Comparison of ENCODE assay signal across 17 cellular contexts in the genomic region with DNA sequence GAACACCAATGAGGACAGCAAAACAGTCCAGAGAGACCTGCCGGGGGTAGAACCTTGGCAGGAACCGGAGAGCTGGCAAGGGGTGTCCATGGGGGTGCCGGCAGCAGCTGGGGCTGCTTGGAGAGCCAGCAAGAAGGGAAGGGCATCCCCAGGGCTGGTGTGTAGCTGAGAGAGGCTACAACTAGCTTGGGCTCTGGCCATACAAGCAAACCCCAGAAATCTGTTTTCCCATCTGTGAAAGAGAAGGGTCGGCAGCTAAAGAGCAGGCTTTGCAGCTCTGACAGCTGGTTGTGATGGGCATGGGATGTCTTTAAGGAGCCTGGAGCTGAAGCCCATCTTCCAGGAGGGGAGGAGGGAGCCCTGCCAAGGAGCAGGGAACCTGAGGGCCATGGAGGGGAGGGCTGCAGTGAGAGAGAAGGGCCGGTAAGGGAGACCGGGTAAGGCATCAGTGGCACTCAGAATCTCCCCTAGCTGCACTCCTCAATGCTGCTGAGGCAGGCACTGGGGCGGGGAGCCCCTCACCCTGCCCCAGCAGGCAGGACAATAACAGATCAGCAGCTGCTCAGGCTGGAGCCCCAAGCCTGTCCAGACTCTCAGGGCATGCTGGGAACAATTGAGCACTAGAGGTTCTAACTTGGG. TPM values are rescaled to one million over a fixed set of nuclear protein-coding genes. Genes with fewer than 3 reads are reported as not detected.
A peak's percentile ranks its signal among the peaks of the same experiment; 100 is the strongest.
DNase-seq lines count a peak whose midpoint lies in the region; ATAC-seq and TF ChIP-seq lines count a peak whose summit lies in the region.
"Had no signal": no experiment of that assay in that cellular context is flagged by ENCODE, and none has a peak within 500 bp of the region (broad histone marks: within the 10 kb centered on the region; RNA-seq: fewer than 3 reads in every experiment).

No MANE protein-coding gene starts in this region.

- H3K36me3 ChIP-seq in SK-N-SH (replicated peaks in 1 of 2; ENCODE audit: control insufficient read depth in 1 of 2, insufficient read depth in 2 of 2, low read length in 1 of 2) (no peaks in the 10 kb centered on the region), spleen (no peaks in the 10 kb centered on the region)
- H3K36me3 ChIP-seq: Peyer's patch had no signal

- H3K27ac ChIP-seq in SK-N-SH (ENCODE audit: low read depth in 2 of 2, low read length in 1 of 2) (0 out of 4 replicates have a peak overlapping the region, but pooled peaks of 1 of the 2 experiments have one; percentile 83), spleen (peak overlapping the region in 1 of 8 donors; percentile 9)
- H3K27ac ChIP-seq: Peyer's patch had no signal

- peaks cover 73% of the 10 kb centered on the region for H3K4me1 Mint-ChIP-seq in brain
- peaks cover 47% of the 10 kb centered on the region for H3K4me1 Mint-ChIP-seq in nephron

- no peaks in the 10 kb centered on the region for H3K27me3 Mint-ChIP-seq in brain
- peaks cover 42% of the 10 kb centered on the region for H3K27me3 Mint-ChIP-seq in nephron (ENCODE audit: low read depth)

- H3K4me3 Mint-ChIP-seq in brain (peak overlapping the region; percentile 38 to 75 (median 71)), nephron (peak overlapping the region; percentile 12 to 73 (median 24))

- H3K9me3 ChIP-seq in SK-N-SH: no peaks in the 10 kb centered on the region
- no peaks in the 10 kb centered on the region for H3K9me3 ChIP-seq in spleen
- H3K9me3 ChIP-seq: A549, Caco-2, Peyer's patch had no signal

- H3K4me1 ChIP-seq in SK-N-SH (ENCODE audit: control insufficient read depth in 1 of 2, insufficient read depth in 2 of 2, low read depth in 1 of 2, low read length in 1 of 2) (peaks cover 59 to 63% of the 10 kb centered on the region in 2 experiments; a peak in 3 of 4 replicates), spleen (peaks cover 17 to 83% (median 47%) of the 10 kb centered on the region in 6 donors)

- H4K20me1 ChIP-seq in SK-N-SH (ENCODE audit: insufficient read depth): no peaks in the 10 kb centered on the region

- POLR2A ChIA-PET in SK-N-SH (lab: Yijun Ruan, JAX): interaction anchor here (0.6 kb wide), 1 partner anchor 144 kb away, joined by 3 read pairs; no protein-coding TSS in a partner anchor

- CTCF ChIA-PET in SK-N-SH (lab: Yijun Ruan, JAX): interaction anchor here (0.7 to 15.3 kb wide), 10 partner anchors 12 to 329 kb away, joined by 3 to 302 read pairs (median 4); no protein-coding TSS in a partner anchor

- no peak overlapping the region for H2AFZ ChIP-seq in SK-N-SH (ENCODE audit: low read depth)

- DNase-seq in SK-N-SH (no peak), spleen (peak; percentile 30)
- DNase-seq: Caco-2, GF-D8, KG1, NCI-H1048, NCI-H774, SHP77 had no signal

- H3K9me3 Mint-ChIP-seq in brain: no peaks in the 10 kb centered on the region
- no peaks in the 10 kb centered on the region for H3K9me3 Mint-ChIP-seq in nephron

- TF ChIP-seq RAD21 in SK-N-SH (IDR thresholded peaks at IDR 0.05; ENCODE audit: low read length): no peak

- H3K79me2 ChIP-seq in SK-N-SH (ENCODE audit: insufficient read depth): no peaks in the 10 kb centered on the region

- ATAC-seq in SK-N-SH treated with all-trans-retinoic acid at 6 μM for 48 hours (no peak), HG02973 (IDR thresholded peaks at IDR 0.05; ENCODE audit: unreplicated experiment) (no peak), HG03342 (IDR thresholded peaks at IDR 0.05; ENCODE audit: unreplicated experiment) (no peak), GM21528 (IDR thresholded peaks at IDR 0.05; ENCODE audit: low FRiP score, unreplicated experiment) (no peak)

- H3K9ac ChIP-seq in SK-N-SH: no peak overlapping the region

- TF ChIP-seq CTCF in SK-N-SH (IDR thresholded peaks at IDR 0.05) (no peak), brain (conservative IDR thresholded peaks at IDR 0.05) (no peak), nephron (IDR thresholded peaks at IDR 0.05; ENCODE audit: unreplicated experiment in 3 of 3) (no peak), spleen (IDR thresholded peaks at IDR 0.05 in 8 of 11, conservative IDR thresholded peaks at IDR 0.05 in 3 of 11) (no peak)

- peak overlapping the region; percentile 94; the same call in 1 of the 2 replicates for H3K4me2 ChIP-seq in SK-N-SH
- H3K4me2 ChIP-seq: A549 had no signal

- H3K4me3 ChIP-seq in SK-N-SH (ENCODE audit: low read depth in 2 of 2, low read length in 1 of 2): no peak overlapping the region
- no peak overlapping the region for H3K4me3 ChIP-seq in spleen
- H3K4me3 ChIP-seq: A549, Peyer's patch had no signal

- intact Hi-C loops in spleen (cut with DNase I; ENCODE audit: low total_unique reads): no loop called here

- H3F3A ChIP-seq in SK-N-SH (replicated peaks; ENCODE audit: insufficient read depth): peaks cover 5% of the 10 kb centered on the region

- TF ChIP-seq EP300 in SK-N-SH (IDR thresholded peaks at IDR 0.05; ENCODE audit: borderline replicate concordance in 1 of 2, low read depth in 1 of 2, low read length in 1 of 2): no peak

- H3K27ac Mint-ChIP-seq in brain: peak overlapping the region; percentile 51 to 96 (median 66)
- H3K27ac Mint-ChIP-seq in nephron: peak overlapping the region; percentile 24 to 63 (median 52)
- H3K27ac Mint-ChIP-seq: CD14-positive monocyte had no signal

- peaks cover 8% of the 10 kb centered on the region; the same call in 1 of the 2 replicates for H3K27me3 ChIP-seq in SK-N-SH (ENCODE audit: insufficient read depth)
- H3K27me3 ChIP-seq in spleen (replicated peaks in 1 of 7): peaks cover 0 to 100% (median 39%) of the 10 kb centered on the region in 7 donors

- WGBS in SK-N-SH (ENCODE audit: low lambda C conversion rate): 68% methylated on average over 3 of the region's 7 CpGs
- 44 to 62% (median 56%) methylated on average over 7 of the region's 7 CpGs for WGBS in spleen, 5 donors

- no peak for TF ChIP-seq POLR2A in spleen (IDR thresholded peaks at IDR 0.05)

- H3K9me2 ChIP-seq in SK-N-SH: no peaks in the 10 kb centered on the region

- H3K36me3 Mint-ChIP-seq in brain (no peaks in the 10 kb centered on the region), nephron (ENCODE audit: low read depth) (no peaks in the 10 kb centered on the region)
- H3K36me3 Mint-ChIP-seq: CD14-positive monocyte had no signal

TF ChIP-seq in SK-N-SH, 30 proteins besides CTCF, POLR2A, EP300 and RAD21 (continues in another document):
- no peak for TF ChIP-seq ELF1 (IDR thresholded peaks at IDR 0.05)
- TF ChIP-seq RXRA (IDR thresholded peaks at IDR 0.05; ENCODE audit: borderline replicate concordance, low read depth): no peak
- TF ChIP-seq, protein P1, sequence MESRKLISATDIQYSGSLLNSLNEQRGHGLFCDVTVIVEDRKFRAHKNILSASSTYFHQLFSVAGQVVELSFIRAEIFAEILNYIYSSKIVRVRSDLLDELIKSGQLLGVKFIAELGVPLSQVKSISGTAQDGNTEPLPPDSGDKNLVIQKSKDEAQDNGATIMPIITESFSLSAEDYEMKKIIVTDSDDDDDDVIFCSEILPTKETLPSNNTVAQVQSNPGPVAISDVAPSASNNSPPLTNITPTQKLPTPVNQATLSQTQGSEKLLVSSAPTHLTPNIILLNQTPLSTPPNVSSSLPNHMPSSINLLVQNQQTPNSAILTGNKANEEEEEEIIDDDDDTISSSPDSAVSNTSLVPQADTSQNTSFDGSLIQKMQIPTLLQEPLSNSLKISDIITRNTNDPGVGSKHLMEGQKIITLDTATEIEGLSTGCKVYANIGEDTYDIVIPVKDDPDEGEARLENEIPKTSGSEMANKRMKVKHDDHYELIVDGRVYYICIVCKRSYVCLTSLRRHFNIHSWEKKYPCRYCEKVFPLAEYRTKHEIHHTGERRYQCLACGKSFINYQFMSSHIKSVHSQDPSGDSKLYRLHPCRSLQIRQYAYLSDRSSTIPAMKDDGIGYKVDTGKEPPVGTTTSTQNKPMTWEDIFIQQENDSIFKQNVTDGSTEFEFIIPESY (IDR thresholded peaks at IDR 0.05; ENCODE audit: borderline replicate concordance, low read depth): no peak
- no peak for TF ChIP-seq RFX5 (IDR thresholded peaks at IDR 0.05; ENCODE audit: low read length)

TF ChIP-seq in SK-N-SH treated with all-trans-retinoic acid at 6 μM for 48 hours, 23 proteins besides CTCF, POLR2A, EP300 and RAD21 (continues in another document):
- TF ChIP-seq GLIS3 (CRISPR knock-in tag; IDR thresholded peaks at IDR 0.05) (no peak), TOX (CRISPR knock-in tag; IDR thresholded peaks at IDR 0.05; ENCODE audit: borderline replicate concordance) (no peak), CSDC2 (CRISPR knock-in tag; IDR thresholded peaks at IDR 0.05) (no peak), ARNTL (CRISPR knock-in tag; IDR thresholded peaks at IDR 0.05; ENCODE audit: borderline replicate concordance, low read depth) (no peak)
- TF ChIP-seq, protein P2, sequence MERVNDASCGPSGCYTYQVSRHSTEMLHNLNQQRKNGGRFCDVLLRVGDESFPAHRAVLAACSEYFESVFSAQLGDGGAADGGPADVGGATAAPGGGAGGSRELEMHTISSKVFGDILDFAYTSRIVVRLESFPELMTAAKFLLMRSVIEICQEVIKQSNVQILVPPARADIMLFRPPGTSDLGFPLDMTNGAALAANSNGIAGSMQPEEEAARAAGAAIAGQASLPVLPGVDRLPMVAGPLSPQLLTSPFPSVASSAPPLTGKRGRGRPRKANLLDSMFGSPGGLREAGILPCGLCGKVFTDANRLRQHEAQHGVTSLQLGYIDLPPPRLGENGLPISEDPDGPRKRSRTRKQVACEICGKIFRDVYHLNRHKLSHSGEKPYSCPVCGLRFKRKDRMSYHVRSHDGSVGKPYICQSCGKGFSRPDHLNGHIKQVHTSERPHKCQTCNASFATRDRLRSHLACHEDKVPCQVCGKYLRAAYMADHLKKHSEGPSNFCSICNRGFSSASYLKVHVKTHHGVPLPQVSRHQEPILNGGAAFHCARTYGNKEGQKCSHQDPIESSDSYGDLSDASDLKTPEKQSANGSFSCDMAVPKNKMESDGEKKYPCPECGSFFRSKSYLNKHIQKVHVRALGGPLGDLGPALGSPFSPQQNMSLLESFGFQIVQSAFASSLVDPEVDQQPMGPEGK (CRISPR knock-in tag; IDR thresholded peaks at IDR 0.05; ENCODE audit: borderline replicate concordance): no peak
- TF ChIP-seq, protein P3, sequence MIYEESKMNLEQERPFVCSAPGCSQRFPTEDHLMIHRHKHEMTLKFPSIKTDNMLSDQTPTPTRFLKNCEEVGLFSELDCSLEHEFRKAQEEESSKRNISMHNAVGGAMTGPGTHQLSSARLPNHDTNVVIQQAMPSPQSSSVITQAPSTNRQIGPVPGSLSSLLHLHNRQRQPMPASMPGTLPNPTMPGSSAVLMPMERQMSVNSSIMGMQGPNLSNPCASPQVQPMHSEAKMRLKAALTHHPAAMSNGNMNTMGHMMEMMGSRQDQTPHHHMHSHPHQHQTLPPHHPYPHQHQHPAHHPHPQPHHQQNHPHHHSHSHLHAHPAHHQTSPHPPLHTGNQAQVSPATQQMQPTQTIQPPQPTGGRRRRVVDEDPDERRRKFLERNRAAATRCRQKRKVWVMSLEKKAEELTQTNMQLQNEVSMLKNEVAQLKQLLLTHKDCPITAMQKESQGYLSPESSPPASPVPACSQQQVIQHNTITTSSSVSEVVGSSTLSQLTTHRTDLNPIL (CRISPR knock-in tag; IDR thresholded peaks at IDR 0.05; ENCODE audit: low read depth): no peak

RNA-seq across cellular contexts. Expression of a gene that starts 3.9 kb away (rescaled TPM):
- polyA plus RNA-seq in SK-N-SH (2012; rRNA removed) (2.7 and 4.9 TPM in 2 replicates), brain (ENCODE audit: insufficient read depth, low read depth, low replicate concordance) (17.4 TPM), spleen (1 to 10 TPM; 1.1 to 4.9 (median 3.3) TPM)
- 1.6 and 2.9 TPM in 2 replicates for polyA plus RNA-seq in SK-N-SH (2012; cell fraction: cytosol; rRNA removed)
- 10.7 and 15.7 TPM in 2 replicates for polyA plus RNA-seq in SK-N-SH (2012; cell fraction: nucleus; rRNA removed)
- 10 to 100 TPM in 3 of 7 donors, 1 to 10 TPM in 4; 4.3 to 18.9 (median 9.0) TPM for total RNA-seq in spleen
- total RNA-seq: Caco-2 had no signal
- polyA plus RNA-seq: CD14-positive monocyte had no signal
